ENCODE assay signal across 9 cellular contexts in the genomic region with DNA sequence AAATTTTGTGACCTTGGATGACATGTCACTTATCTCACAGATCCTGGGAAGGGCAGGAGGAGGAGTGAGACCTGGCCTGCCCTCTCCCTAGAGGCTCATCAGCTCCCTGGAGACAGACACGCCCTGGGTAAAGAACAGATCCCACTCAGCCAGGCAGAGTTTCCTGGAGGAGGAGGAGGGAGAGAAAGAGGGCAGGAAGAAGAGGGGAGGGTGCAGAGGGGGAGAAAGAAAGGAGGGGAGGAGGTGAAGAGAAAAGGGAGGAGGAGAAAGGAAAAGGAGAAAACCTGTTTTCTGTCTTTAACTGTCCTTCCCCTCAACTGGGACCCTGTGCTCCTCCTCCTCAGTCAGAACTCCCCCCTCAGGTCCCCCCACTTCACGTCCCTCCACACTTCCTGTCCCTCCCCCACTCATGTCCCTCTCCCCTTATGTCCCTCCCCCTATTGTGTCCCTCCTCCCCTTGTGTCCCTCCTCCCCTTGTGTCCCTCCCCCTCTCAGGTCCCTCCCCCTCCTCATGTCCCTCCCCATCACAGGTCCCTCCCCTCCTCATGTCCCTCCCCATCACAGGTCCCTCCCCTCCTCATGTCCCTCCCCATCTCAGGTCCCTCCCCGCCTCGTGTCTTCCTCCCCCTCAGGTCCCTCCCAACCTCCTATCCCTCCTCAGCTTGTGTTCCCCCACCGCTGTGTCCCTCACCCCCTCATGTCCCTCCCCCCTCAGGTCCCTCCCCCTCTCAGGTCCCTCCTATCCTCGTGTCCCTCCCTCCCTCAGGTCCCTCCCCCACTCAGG. TPM values are rescaled to one million over a fixed set of nuclear protein-coding genes. Genes with fewer than 3 reads are reported as not detected.
A peak's percentile ranks its signal among the peaks of the same experiment; 100 is the strongest.
DNase-seq lines count a peak whose midpoint lies in the region; ATAC-seq, FAIRE-seq and TF ChIP-seq lines count a peak whose summit lies in the region.
"Had no signal": no experiment of that assay in that cellular context is flagged by ENCODE, and none has a peak within 500 bp of the region (broad histone marks: within the 10 kb centered on the region; RNA-seq: fewer than 3 reads in every experiment).

No MANE protein-coding gene starts in this region.

- TF ChIP-seq CTCF in BJ (IDR thresholded peaks at IDR 0.05; ENCODE audit: insufficient read depth, low read depth, low read length) (no peak), Peyer's patch (IDR thresholded peaks at IDR 0.05) (no peak), tibial nerve (IDR thresholded peaks at IDR 0.05) (no peak)

- POLR2A ChIA-PET in BJ (lab: Charles Lee): interaction anchor here (0.7 kb wide), 2 partner anchors 13 to 89 kb away, joined by 6 to 7 read pairs; no protein-coding TSS in a partner anchor

- no peak for FAIRE-seq in GM19239 (lab: Jason Lieb, UNC)

- DNase-seq in BJ (ENCODE audit: low read depth) (peak; percentile 34), HK-2 (ENCODE audit: unreplicated experiment) (peak; percentile 74), Peyer's patch (peak in 2 of 3 donors; percentile 86 to 87), tibial nerve (ENCODE audit: low spot score in 2 of 2) (peak in 1 of 2 donors; percentile 39), SKM-1 (lab: John Stamatoyannopoulos, UW; ENCODE audit: unreplicated experiment) (no peak), GM19239 (ENCODE audit: insufficient read length, low spot score) (no peak)

- 22 to 23% methylated on average over 2 to 6 of the region's 6 CpGs for WGBS in tibial nerve, 2 donors

- H3K27me3 ChIP-seq in BJ (ENCODE audit: control insufficient read depth, insufficient read depth, low read length) (no peaks in the 10 kb centered on the region), Peyer's patch (no peaks in the 10 kb centered on the region), tibial nerve (no peaks in the 10 kb centered on the region)
- H3K27me3 ChIP-seq: cardiac muscle cell had no signal

- H3K27ac ChIP-seq in Peyer's patch: peak overlapping the region in 3 of 4 donors; percentile 74 to 94 (median 87)
- H3K27ac ChIP-seq in tibial nerve: peak overlapping the region in 3 of 4 donors; percentile 63 to 81 (median 74)
- H3K27ac ChIP-seq: cardiac muscle cell had no signal

- H3K9me3 ChIP-seq in Peyer's patch (no peaks in the 10 kb centered on the region), tibial nerve (no peaks in the 10 kb centered on the region)

- H3K36me3 ChIP-seq in BJ (ENCODE audit: control insufficient read depth, insufficient read depth, low read length) (no peaks in the 10 kb centered on the region), Peyer's patch (no peaks in the 10 kb centered on the region), tibial nerve (no peaks in the 10 kb centered on the region)
- H3K36me3 ChIP-seq: cardiac muscle cell had no signal

- peak in 1 of 2 donors; percentile 51 for TF ChIP-seq POLR2A in Peyer's patch (IDR thresholded peaks at IDR 0.05)
- no peak for TF ChIP-seq POLR2A in tibial nerve (IDR thresholded peaks at IDR 0.05)

- TF ChIP-seq EP300 in tibial nerve (IDR thresholded peaks at IDR 0.05): no peak

- H3K4me1 ChIP-seq in Peyer's patch (peaks cover 0 to 31% (median 4%) of the 10 kb centered on the region in 4 donors), tibial nerve (peaks cover 0 to 19% (median 0%) of the 10 kb centered on the region in 4 donors)

- ATAC-seq in esophagus mucosa (peak; percentile 79), GM21723 (IDR thresholded peaks at IDR 0.05; ENCODE audit: unreplicated experiment) (no peak)

- CTCF ChIA-PET in BJ (lab: Yijun Ruan, JAX): interaction anchor here (0.5 to 2.3 kb wide), 5 partner anchors 17 to 1253 kb away, joined by 3 to 13 read pairs (median 3); no protein-coding TSS in a partner anchor

- H3K4me3 ChIP-seq in BJ (ENCODE audit: low read depth, low read length): no peak overlapping the region
- peak overlapping the region in 1 of 4 donors; percentile 42 for H3K4me3 ChIP-seq in Peyer's patch
- H3K4me3 ChIP-seq in tibial nerve: no peak overlapping the region
- H3K4me3 ChIP-seq: cardiac muscle cell had no signal

RNA-seq across cellular contexts. Expression of a gene that starts 52.3 kb away (rescaled TPM):
- polyA plus RNA-seq in BJ (2011; rRNA removed): 0.06 and 0.09 TPM in 2 replicates
- polyA minus RNA-seq in BJ (2011; rRNA and poly(A)+ RNA removed): 0.05 TPM in 2 replicates
- total RNA-seq in Peyer's patch (1 to 10 TPM; 1.2 to 9.9 (median 2.1) TPM), esophagus mucosa (9.0 TPM), tibial nerve (10 to 100 TPM; 15.9 to 36.7 (median 29.2) TPM)

Comparison
In these comparisons a context has a peak if more than half of its experiments do, and no peak if none do; other contexts are left out.
1. DNase-seq: peak in BJ (single experiment), HK-2 (single experiment) and Peyer's patch (2 of 3); none in SKM-1 (single experiment) and GM19239 (single experiment).